9 cellular contexts compared by ENCODE assay signal in the genomic region with DNA sequence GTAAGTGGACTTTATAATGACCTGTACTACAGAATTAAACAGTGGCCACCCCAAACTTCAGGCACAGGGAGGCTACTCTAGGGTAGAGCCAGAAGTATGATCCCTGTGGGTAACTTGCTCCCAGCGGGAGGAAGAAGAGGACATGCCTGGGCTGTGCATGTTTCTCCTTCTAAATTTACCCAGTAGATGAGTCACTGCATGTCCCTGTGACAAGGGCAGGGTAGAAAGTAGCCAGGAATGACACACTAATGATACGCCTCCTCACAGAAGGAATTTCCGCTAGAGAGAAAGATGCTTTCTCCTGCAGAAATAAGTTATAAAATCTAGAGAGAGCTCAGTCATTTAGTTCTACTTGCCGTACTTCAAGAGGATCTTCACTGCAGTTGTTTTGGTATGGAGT. TPM values are rescaled to one million over a fixed set of nuclear protein-coding genes. Genes with fewer than 3 reads are reported as not detected.
DNase-seq lines count a peak whose midpoint lies in the region; ATAC-seq and TF ChIP-seq lines count a peak whose summit lies in the region.
"Had no signal": no experiment of that assay in that cellular context is flagged by ENCODE, and none has a peak within 500 bp of the region (broad histone marks: within the 10 kb centered on the region; RNA-seq: fewer than 3 reads in every experiment).

No MANE protein-coding gene starts in this region.

- no peaks in the 10 kb centered on the region for H3K9me3 Mint-ChIP-seq in activated T-helper 17 cell treated with anti-CD3 and anti-CD28 coated beads, Interleukin-2, amount 50 U/mL, for 72 hours

- in situ Hi-C loops in G401 (cut with HindIII; ENCODE audit: low sequenced_read_pairs): no loop called here

- ATAC-seq in activated T-helper 17 cell treated with anti-CD3 and anti-CD28 coated beads, Interleukin-2, amount 50 U/mL, for 72 hours (replicated peaks): no peak
- ATAC-seq in HG03354 (IDR thresholded peaks at IDR 0.05; ENCODE audit: poor library complexity, severe bottlenecking, unreplicated experiment) (no peak), GM18505 (IDR thresholded peaks at IDR 0.05; ENCODE audit: unreplicated experiment) (no peak)
- ATAC-seq: activated CD4-positive, alpha-beta T cell treated with anti-CD3 and anti-CD28 coated beads for 36 hours had no signal

- peak overlapping the region; percentile 76 for H3K27ac Mint-ChIP-seq in activated T-helper 17 cell treated with anti-CD3 and anti-CD28 coated beads, Interleukin-2, amount 50 U/mL, for 72 hours
- H3K27ac Mint-ChIP-seq: activated CD4-positive, alpha-beta T cell treated with anti-CD3 and anti-CD28 coated beads for 36 hours had no signal

- no peaks in the 10 kb centered on the region for H3K4me1 Mint-ChIP-seq in activated T-helper 17 cell treated with anti-CD3 and anti-CD28 coated beads, Interleukin-2, amount 50 U/mL, for 72 hours
- H3K4me1 Mint-ChIP-seq: activated CD4-positive, alpha-beta T cell treated with anti-CD3 and anti-CD28 coated beads for 36 hours had no signal

- no peaks in the 10 kb centered on the region for H3K27me3 Mint-ChIP-seq in activated T-helper 17 cell treated with anti-CD3 and anti-CD28 coated beads, Interleukin-2, amount 50 U/mL, for 72 hours
- H3K27me3 Mint-ChIP-seq: activated CD4-positive, alpha-beta T cell treated with anti-CD3 and anti-CD28 coated beads for 36 hours had no signal

- DNase-seq in G401 (ENCODE audit: low spot score): peak; percentile 67
- peak in 25 of 42 donors; percentile 7 to 81 (median 37) for DNase-seq in head of caudate nucleus
- peak; percentile 15 for DNase-seq in retina
- DNase-seq in NCI-H526 treated with DMSO at 0.1 percent for 48 hours (lab: John Stamatoyannopoulos, UW): no peak
- no peak for DNase-seq in posterior vena cava (ENCODE audit: low spot score)
- DNase-seq: activated CD4-positive, alpha-beta T cell treated with anti-CD3 and anti-CD28 coated beads for 36 hours had no signal

- no peak overlapping the region for H3K4me3 Mint-ChIP-seq in activated T-helper 17 cell treated with anti-CD3 and anti-CD28 coated beads, Interleukin-2, amount 50 U/mL, for 72 hours
- H3K4me3 Mint-ChIP-seq: activated CD4-positive, alpha-beta T cell treated with anti-CD3 and anti-CD28 coated beads for 36 hours had no signal

- no peaks in the 10 kb centered on the region for H3K36me3 Mint-ChIP-seq in activated T-helper 17 cell treated with anti-CD3 and anti-CD28 coated beads, Interleukin-2, amount 50 U/mL, for 72 hours (ENCODE audit: low read depth)

- TF ChIP-seq POLR2A in GM18505 (IDR thresholded peaks at IDR 0.05; ENCODE audit: borderline replicate concordance, extremely low read depth, insufficient read depth, insufficient read length): no peak

- intact Hi-C loops in head of caudate nucleus (cut with DNase I) (no loop called here), posterior vena cava (cut with DNase I) (no loop called here)

RNA-seq across cellular contexts. Expression of a gene that starts 7.5 kb away (rescaled TPM):
- total RNA-seq in G401 (2014; rRNA removed; shearing (Covaris generic)): 6.2 and 15.5 TPM in 2 replicates
- 1 to 10 TPM; 7.2 to 9.7 TPM for total RNA-seq in activated T-helper 17 cell treated with anti-CD3 and anti-CD28 coated beads, Interleukin-2, amount 50 U/mL, for 72 hours
- 10 to 100 TPM; 16.8 to 17.0 TPM for total RNA-seq in posterior vena cava

Comparison
In these comparisons a context has a peak if more than half of its experiments do, and no peak if none do; other contexts are left out.
1. DNase-seq: peak in G401 (single experiment), head of caudate nucleus (25 of 42) and retina (single experiment); none in NCI-H526 treated with DMSO at 0.1 percent for 48 hours (single experiment) and posterior vena cava (single experiment).